ENCODE assay signal across 1 cellular context in the genomic region with DNA sequence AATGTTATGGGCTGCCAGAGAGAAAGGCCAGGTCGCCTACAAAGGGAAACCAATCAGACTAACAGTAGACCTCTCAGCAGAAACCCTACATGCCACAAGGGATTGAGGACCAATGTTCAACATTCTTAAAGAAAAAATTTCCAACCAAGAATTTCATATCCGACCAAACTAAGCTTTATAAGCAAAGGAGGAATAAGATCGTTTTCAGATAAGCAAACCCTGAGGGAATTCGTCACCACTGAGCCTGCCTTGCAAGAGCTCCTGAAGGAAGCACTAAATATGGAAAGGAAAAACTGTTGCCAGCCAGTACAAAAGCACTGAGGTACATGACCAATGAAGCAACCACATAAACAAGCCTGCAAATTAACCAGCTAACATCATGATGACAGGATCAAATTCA.
A peak's percentile ranks its signal among the peaks of the same experiment; 100 is the strongest.
TF ChIP-seq lines count a peak whose summit lies in the region.

No MANE protein-coding gene starts in this region.

TF ChIP-seq in HepG2, 621 proteins besides CTCF, POLR2A, EP300 and RAD21:
- TF ChIP-seq, protein P1, sequence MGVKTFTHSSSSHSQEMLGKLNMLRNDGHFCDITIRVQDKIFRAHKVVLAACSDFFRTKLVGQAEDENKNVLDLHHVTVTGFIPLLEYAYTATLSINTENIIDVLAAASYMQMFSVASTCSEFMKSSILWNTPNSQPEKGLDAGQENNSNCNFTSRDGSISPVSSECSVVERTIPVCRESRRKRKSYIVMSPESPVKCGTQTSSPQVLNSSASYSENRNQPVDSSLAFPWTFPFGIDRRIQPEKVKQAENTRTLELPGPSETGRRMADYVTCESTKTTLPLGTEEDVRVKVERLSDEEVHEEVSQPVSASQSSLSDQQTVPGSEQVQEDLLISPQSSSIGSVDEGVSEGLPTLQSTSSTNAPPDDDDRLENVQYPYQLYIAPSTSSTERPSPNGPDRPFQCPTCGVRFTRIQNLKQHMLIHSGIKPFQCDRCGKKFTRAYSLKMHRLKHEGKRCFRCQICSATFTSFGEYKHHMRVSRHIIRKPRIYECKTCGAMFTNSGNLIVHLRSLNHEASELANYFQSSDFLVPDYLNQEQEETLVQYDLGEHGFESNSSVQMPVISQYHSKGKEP (CRISPR knock-in tag; IDR thresholded peaks at IDR 0.05), result no peak
- TF ChIP-seq KLF16 (CRISPR knock-in tag; IDR thresholded peaks at IDR 0.05) (no peak), ZNF337 (CRISPR knock-in tag; IDR thresholded peaks at IDR 0.05; ENCODE audit: borderline replicate concordance, low read depth) (peak; percentile 95; the same call in 1 of the 2 replicates), SATB2 (CRISPR knock-in tag; IDR thresholded peaks at IDR 0.05) (no peak), ZNF878 (CRISPR knock-in tag; IDR thresholded peaks at IDR 0.05) (no peak)
- TF ChIP-seq, protein P2, sequence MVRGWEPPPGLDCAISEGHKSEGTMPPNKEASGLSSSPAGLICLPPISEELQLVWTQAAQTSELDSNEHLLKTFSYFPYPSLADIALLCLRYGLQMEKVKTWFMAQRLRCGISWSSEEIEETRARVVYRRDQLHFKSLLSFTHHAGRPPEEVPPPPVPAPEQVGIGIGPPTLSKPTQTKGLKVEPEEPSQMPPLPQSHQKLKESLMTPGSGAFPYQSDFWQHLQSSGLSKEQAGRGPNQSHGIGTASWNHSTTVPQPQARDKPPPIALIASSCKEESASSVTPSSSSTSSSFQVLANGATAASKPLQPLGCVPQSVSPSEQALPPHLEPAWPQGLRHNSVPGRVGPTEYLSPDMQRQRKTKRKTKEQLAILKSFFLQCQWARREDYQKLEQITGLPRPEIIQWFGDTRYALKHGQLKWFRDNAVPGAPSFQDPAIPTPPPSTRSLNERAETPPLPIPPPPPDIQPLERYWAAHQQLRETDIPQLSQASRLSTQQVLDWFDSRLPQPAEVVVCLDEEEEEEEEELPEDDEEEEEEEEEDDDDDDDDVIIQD (CRISPR knock-in tag; IDR thresholded peaks at IDR 0.05; ENCODE audit: low read depth), result no peak
